ENCODE assay signal across 9 cellular contexts in the genomic region with DNA sequence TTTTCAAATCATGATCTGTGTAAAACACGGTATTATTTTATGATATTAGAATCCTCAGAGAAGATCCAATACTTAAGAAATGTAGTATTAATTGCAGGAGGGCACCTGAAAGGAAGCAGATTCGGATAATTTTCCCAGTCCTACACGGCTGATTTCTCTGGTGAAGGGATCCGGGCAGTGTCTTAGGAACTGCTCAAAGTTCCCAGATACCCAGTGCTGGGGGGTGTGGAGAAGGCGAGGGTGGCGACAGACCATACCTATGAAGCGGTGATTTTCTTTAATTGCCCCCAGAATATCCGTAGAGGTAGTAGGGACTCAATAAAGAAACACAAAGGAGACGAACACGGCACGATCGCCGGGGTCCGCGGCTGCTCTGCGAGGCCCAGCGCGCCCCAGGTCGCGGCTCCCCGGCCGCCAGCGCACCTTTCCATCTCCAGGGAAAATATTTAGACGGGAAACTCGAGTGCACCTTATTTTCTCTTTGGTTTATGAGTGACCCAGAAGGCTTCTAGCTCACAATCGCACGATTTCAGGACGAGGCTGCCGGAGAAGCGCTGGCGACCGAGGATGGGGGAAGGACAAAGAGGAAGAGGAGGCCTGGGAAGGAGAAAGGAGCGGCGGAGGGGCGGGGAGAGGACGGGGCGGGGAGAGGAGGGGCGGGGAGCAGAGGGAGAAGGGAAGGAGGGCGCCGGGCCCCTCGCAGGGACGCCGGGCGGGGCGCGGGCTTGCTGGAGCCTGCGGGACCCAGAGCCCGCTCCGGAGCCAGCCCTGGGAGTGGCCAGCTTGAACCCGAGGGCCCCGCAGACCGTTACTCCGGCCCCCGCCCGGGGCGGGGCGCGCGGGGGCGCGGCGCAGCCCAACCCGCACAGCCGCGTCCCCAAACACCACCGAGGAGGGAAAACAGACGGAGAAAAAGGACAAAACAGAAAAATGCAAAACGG. TPM values are rescaled to one million over a fixed set of nuclear protein-coding genes. Genes with fewer than 3 reads are reported as not detected.
DNase-seq lines count a peak whose midpoint lies in the region; ATAC-seq and TF ChIP-seq lines count a peak whose summit lies in the region.
"Had no signal": no experiment of that assay in that cellular context is flagged by ENCODE, and none has a peak within 500 bp of the region (broad histone marks: within the 10 kb centered on the region; RNA-seq: fewer than 3 reads in every experiment).

No MANE protein-coding gene starts in this region.

- peak; percentile 75 for DNase-seq in EH (ENCODE audit: low read depth)
- peak; percentile 88 for DNase-seq in NCI-H2227 (lab: John Stamatoyannopoulos, UW; ENCODE audit: unreplicated experiment)
- DNase-seq in epithelial cell of proximal tubule (ENCODE audit: low read depth): no peak

- no peak for TF ChIP-seq CTCF in epithelial cell of proximal tubule (conservative IDR thresholded peaks at IDR 0.05; ENCODE audit: low read depth, low read length)

- H3K9me3 ChIP-seq in neuron (ENCODE audit: low read length): no peaks in the 10 kb centered on the region

- no peaks in the 10 kb centered on the region for H3K27me3 ChIP-seq in neuron (ENCODE audit: insufficient read depth, low read length)

- H3K4me3 ChIP-seq in epithelial cell of proximal tubule (ENCODE audit: low read depth, low read length) (peak overlapping the region; percentile 8), neuron (ENCODE audit: low read length) (peak overlapping the region; percentile 98)

- ATAC-seq in GM19324 (IDR thresholded peaks at IDR 0.05; ENCODE audit: low FRiP score, unreplicated experiment) (no peak), GM18873 (IDR thresholded peaks at IDR 0.05; ENCODE audit: low FRiP score, unreplicated experiment) (no peak), GM19023 (IDR thresholded peaks at IDR 0.05; ENCODE audit: unreplicated experiment) (no peak), GM21390 (IDR thresholded peaks at IDR 0.05; ENCODE audit: unreplicated experiment) (no peak)

- peaks cover 13% of the 10 kb centered on the region for H3K4me1 ChIP-seq in neuron (ENCODE audit: insufficient read depth, low read length)

- H3K36me3 ChIP-seq in neuron (ENCODE audit: insufficient read depth, low read length): peaks cover 15% of the 10 kb centered on the region

- peak overlapping the region; percentile 54 for H2AFZ ChIP-seq in neuron (ENCODE audit: low read depth, low read length)

RNA-seq across cellular contexts. Expression of a gene that starts 1.2 kb away (rescaled TPM):
- 10.1 and 17.1 TPM in 2 replicates for total RNA-seq in epithelial cell of proximal tubule
- total RNA-seq: activated CD8-positive, alpha-beta memory T cell treated with anti-CD3 and anti-CD28 coated beads for 36 hours had no signal
